12 cellular contexts compared by ENCODE assay signal in the genomic region with DNA sequence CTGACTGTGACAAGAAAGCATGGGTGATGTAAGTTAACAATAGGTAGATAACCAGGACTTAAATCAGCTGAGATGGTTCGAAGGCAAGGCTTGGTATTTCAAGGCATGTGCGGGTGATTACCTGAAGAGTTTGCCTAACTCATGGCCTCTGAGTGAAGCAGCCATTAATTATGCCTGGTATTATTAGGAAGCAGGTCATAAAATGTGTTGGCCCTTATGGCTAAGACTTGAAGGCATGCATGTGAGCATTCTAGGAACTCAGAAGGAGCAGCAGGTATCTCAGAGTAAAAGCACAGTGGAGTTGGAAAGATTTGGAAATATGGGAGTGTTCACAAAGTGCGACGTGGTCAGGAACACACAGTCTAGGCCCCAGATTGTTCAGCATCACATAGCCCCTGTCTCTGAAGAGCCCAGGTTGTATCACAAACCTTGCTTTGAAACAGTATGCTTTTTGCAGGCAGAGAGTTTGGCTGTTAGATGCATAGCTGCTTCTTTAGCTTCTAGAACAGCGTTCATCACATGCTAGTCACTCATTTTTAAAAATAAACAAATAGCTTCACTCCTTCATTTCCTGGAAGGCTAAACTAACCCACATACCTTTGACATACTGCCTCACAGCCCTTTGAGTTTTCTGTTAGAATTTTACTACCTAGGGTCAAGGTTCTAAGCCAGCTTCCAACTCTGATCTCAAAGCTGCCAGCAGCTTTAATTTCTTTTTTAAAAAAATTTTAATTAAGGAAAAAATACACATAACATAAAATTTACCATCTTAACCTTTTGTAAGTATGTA. TPM values are rescaled to one million over a fixed set of nuclear protein-coding genes. Genes with fewer than 3 reads are reported as not detected.
DNase-seq lines count a peak whose midpoint lies in the region; ATAC-seq and TF ChIP-seq lines count a peak whose summit lies in the region.
"Had no signal": no experiment of that assay in that cellular context is flagged by ENCODE, and none has a peak within 500 bp of the region (broad histone marks: within the 10 kb centered on the region; RNA-seq: fewer than 3 reads in every experiment).

No MANE protein-coding gene starts in this region.

- H3K4me1 Mint-ChIP-seq in activated naive CD4-positive, alpha-beta T cell treated with anti-CD3 and anti-CD28 coated beads, Interleukin-2, amount 10 ng/mL, durations not matched to agents 7 days and 5 days: peaks cover 27% of the 10 kb centered on the region
- H3K4me1 Mint-ChIP-seq in activated B cell treated with CpG ODN at 0.5 μM for 24 hours: peaks cover 18% of the 10 kb centered on the region
- peaks cover 15% of the 10 kb centered on the region for H3K4me1 Mint-ChIP-seq in stimulated activated naive CD8-positive, alpha-beta T cell treated with anti-CD3 and anti-CD28 coated beads, Interleukin-15, amount 100 ng/mL, for 72 hours

- peaks cover 27% of the 10 kb centered on the region for H3K36me3 Mint-ChIP-seq in activated naive CD4-positive, alpha-beta T cell treated with anti-CD3 and anti-CD28 coated beads, Interleukin-2, amount 10 ng/mL, durations not matched to agents 7 days and 5 days
- peaks cover 27% of the 10 kb centered on the region for H3K36me3 Mint-ChIP-seq in activated B cell treated with CpG ODN at 0.5 μM for 24 hours (ENCODE audit: low read depth)

- H3K4me3 ChIP-seq in fibroblast of the aortic adventitia (ENCODE audit: low read depth, low read length): peak overlapping the region; percentile 93

- POLR2A ChIA-PET in activated B cell treated with CpG ODN at 0.5 μM for 24 hours (lab: Charles Lee): interaction anchor here (1.8 kb wide), 1 partner anchor 80 kb away, joined by 12 read pairs; a partner anchor contains a TSS

- DNase-seq in activated naive CD4-positive, alpha-beta T cell treated with anti-CD3 and anti-CD28 coated beads, Interleukin-2, amount 10 ng/mL, durations not matched to agents 7 days and 5 days: no peak
- DNase-seq in activated naive CD4-positive, alpha-beta T cell treated with Interleukin-2 at 50 U/mL for 16 hours: no peak
- no peak for DNase-seq in activated B cell treated with CpG ODN at 0.5 μM for 24 hours
- DNase-seq in fibroblast of the aortic adventitia (ENCODE audit: low read depth): no peak
- DNase-seq in stimulated activated naive CD8-positive, alpha-beta T cell treated with anti-CD3 and anti-CD28 coated beads, Interleukin-15, amount 100 ng/mL, for 72 hours: no peak
- no peak for DNase-seq in GM03348 (ENCODE audit: low spot score)
- DNase-seq: adrenal gland, AML-193, posterior cingulate gyrus, transverse colon had no signal

- CTCF ChIA-PET in activated naive CD4-positive, alpha-beta T cell treated with anti-CD3 and anti-CD28 coated beads, Interleukin-2, amount 10 ng/mL, durations not matched to agents 7 days and 5 days (lab: Charles Lee): interaction anchor here (1.2 kb wide), 1 partner anchor 74 kb away, joined by 3 read pairs; no protein-coding TSS in a partner anchor
- CTCF ChIA-PET in activated B cell treated with CpG ODN at 0.5 μM for 24 hours (lab: Charles Lee): no interaction called here

- no peak for TF ChIP-seq CTCF in activated B cell treated with CpG ODN at 0.5 μM for 24 hours (IDR thresholded peaks at IDR 0.05)
- no peak for TF ChIP-seq CTCF in fibroblast of the aortic adventitia (IDR thresholded peaks at IDR 0.05; ENCODE audit: insufficient read depth, low read length)

- ATAC-seq in activated B cell treated with CpG ODN at 0.5 μM for 24 hours (ENCODE audit: low read depth): no peak
- no peak for ATAC-seq in stimulated activated naive CD8-positive, alpha-beta T cell treated with anti-CD3 and anti-CD28 coated beads, Interleukin-15, amount 100 ng/mL, for 72 hours
- ATAC-seq in HG03045 (IDR thresholded peaks at IDR 0.05; ENCODE audit: unreplicated experiment): no peak
- ATAC-seq in HG03457 (IDR thresholded peaks at IDR 0.05; ENCODE audit: unreplicated experiment): no peak

- peak overlapping the region; percentile 87 for H3K4me3 Mint-ChIP-seq in activated naive CD4-positive, alpha-beta T cell treated with anti-CD3 and anti-CD28 coated beads, Interleukin-2, amount 10 ng/mL, durations not matched to agents 7 days and 5 days
- peak overlapping the region; percentile 81 for H3K4me3 Mint-ChIP-seq in activated B cell treated with CpG ODN at 0.5 μM for 24 hours
- peak overlapping the region; percentile 13 to 84 for H3K4me3 Mint-ChIP-seq in stimulated activated naive CD8-positive, alpha-beta T cell treated with anti-CD3 and anti-CD28 coated beads, Interleukin-15, amount 100 ng/mL, for 72 hours

- intact Hi-C loops in activated B cell treated with CpG ODN at 0.5 μM for 24 hours (cut with micrococcal nuclease): loop anchor here (5.0 to 10.0 kb wide), 4 partner anchors 825 to 1718 kb away; a partner anchor contains a TSS

- H3K27ac Mint-ChIP-seq in activated naive CD4-positive, alpha-beta T cell treated with anti-CD3 and anti-CD28 coated beads, Interleukin-2, amount 10 ng/mL, durations not matched to agents 7 days and 5 days: no peak overlapping the region
- no peak overlapping the region for H3K27ac Mint-ChIP-seq in activated B cell treated with CpG ODN at 0.5 μM for 24 hours
- H3K27ac Mint-ChIP-seq in stimulated activated naive CD8-positive, alpha-beta T cell treated with anti-CD3 and anti-CD28 coated beads, Interleukin-15, amount 100 ng/mL, for 72 hours: peak overlapping the region in 1 of 2 donors; percentile 2

- H3K9me3 Mint-ChIP-seq in activated naive CD4-positive, alpha-beta T cell treated with anti-CD3 and anti-CD28 coated beads, Interleukin-2, amount 10 ng/mL, durations not matched to agents 7 days and 5 days: no peaks in the 10 kb centered on the region
- H3K9me3 Mint-ChIP-seq in activated B cell treated with CpG ODN at 0.5 μM for 24 hours: no peaks in the 10 kb centered on the region
- H3K9me3 Mint-ChIP-seq in stimulated activated naive CD8-positive, alpha-beta T cell treated with anti-CD3 and anti-CD28 coated beads, Interleukin-15, amount 100 ng/mL, for 72 hours: no peaks in the 10 kb centered on the region

- peaks cover 18% of the 10 kb centered on the region for H3K27me3 Mint-ChIP-seq in activated naive CD4-positive, alpha-beta T cell treated with anti-CD3 and anti-CD28 coated beads, Interleukin-2, amount 10 ng/mL, durations not matched to agents 7 days and 5 days
- no peaks in the 10 kb centered on the region for H3K27me3 Mint-ChIP-seq in activated B cell treated with CpG ODN at 0.5 μM for 24 hours
- H3K27me3 Mint-ChIP-seq in stimulated activated naive CD8-positive, alpha-beta T cell treated with anti-CD3 and anti-CD28 coated beads, Interleukin-15, amount 100 ng/mL, for 72 hours: no peaks in the 10 kb centered on the region

RNA-seq across cellular contexts. Expression of a gene that starts 2.1 kb away (rescaled TPM):
- 34.5 and 43.2 TPM in 2 replicates for total RNA-seq in activated B cell treated with CpG ODN at 0.5 μM for 24 hours
- 241 and 402 TPM in 2 replicates for total RNA-seq in fibroblast of the aortic adventitia (ENCODE audit: low replicate concordance)

RNA-seq across cellular contexts. Expression of a gene that starts 46.6 kb away (rescaled TPM):
- total RNA-seq in activated B cell treated with CpG ODN at 0.5 μM for 24 hours (6.6 and 7.2 TPM in 2 replicates), fibroblast of the aortic adventitia (ENCODE audit: low replicate concordance) (9.2 and 21.0 TPM in 2 replicates)
